3 cellular contexts compared by ENCODE assay signal in the genomic region with DNA sequence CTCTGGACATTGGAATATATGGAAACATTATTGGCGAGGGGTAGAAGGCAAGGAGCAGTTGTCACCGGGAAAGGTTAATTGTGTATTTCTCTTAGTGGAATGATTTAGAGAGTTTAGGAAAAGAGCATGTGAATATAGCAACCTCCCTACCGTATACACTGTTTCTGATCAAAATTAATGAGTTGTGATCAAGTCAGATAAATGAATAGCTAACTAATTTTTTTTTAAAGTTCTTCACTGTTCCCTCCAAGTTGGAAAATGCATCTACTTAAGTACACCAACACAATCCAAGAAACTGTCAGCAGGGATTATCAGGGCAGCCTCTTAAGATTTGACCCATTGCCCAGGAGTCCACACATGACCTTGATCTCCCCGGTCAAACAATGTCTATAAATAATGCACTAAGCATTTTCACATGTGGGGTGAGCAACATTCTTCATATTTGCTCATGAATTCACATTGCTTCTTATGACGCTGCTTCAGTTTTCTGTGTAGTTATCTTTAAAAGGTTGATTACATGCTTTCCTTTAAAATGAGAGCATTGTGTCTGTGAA.
A peak's percentile ranks its signal among the peaks of the same experiment; 100 is the strongest.
TF ChIP-seq lines count a peak whose summit lies in the region.

No MANE protein-coding gene starts in this region.

TF ChIP-seq in liver, 16 proteins besides CTCF, POLR2A, EP300 and RAD21:
- TF ChIP-seq, protein P1, sequence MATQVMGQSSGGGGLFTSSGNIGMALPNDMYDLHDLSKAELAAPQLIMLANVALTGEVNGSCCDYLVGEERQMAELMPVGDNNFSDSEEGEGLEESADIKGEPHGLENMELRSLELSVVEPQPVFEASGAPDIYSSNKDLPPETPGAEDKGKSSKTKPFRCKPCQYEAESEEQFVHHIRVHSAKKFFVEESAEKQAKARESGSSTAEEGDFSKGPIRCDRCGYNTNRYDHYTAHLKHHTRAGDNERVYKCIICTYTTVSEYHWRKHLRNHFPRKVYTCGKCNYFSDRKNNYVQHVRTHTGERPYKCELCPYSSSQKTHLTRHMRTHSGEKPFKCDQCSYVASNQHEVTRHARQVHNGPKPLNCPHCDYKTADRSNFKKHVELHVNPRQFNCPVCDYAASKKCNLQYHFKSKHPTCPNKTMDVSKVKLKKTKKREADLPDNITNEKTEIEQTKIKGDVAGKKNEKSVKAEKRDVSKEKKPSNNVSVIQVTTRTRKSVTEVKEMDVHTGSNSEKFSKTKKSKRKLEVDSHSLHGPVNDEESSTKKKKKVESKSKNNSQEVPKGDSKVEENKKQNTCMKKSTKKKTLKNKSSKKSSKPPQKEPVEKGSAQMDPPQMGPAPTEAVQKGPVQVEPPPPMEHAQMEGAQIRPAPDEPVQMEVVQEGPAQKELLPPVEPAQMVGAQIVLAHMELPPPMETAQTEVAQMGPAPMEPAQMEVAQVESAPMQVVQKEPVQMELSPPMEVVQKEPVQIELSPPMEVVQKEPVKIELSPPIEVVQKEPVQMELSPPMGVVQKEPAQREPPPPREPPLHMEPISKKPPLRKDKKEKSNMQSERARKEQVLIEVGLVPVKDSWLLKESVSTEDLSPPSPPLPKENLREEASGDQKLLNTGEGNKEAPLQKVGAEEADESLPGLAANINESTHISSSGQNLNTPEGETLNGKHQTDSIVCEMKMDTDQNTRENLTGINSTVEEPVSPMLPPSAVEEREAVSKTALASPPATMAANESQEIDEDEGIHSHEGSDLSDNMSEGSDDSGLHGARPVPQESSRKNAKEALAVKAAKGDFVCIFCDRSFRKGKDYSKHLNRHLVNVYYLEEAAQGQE (IDR thresholded peaks at IDR 0.05): no peak
- no peak for TF ChIP-seq HNF4G (IDR thresholded peaks at IDR 0.05)
- no peak for TF ChIP-seq HNF4A (conservative IDR thresholded peaks at IDR 0.05)
- no peak for TF ChIP-seq EGR1 (IDR thresholded peaks at IDR 0.05; ENCODE audit: low read depth in 2 of 2)
- TF ChIP-seq YY1 (IDR thresholded peaks at IDR 0.05): no peak
- peak; percentile 39 for TF ChIP-seq NR2F2 (IDR thresholded peaks at IDR 0.05)
- no peak for TF ChIP-seq FOXA2 (IDR thresholded peaks at IDR 0.05)

TF ChIP-seq in GM12891, 5 proteins besides CTCF, POLR2A, EP300 and RAD21 (continued from another document):
- TF ChIP-seq TAF1 (IDR thresholded peaks at IDR 0.05; ENCODE audit: low read depth, low read length) (no peak), POU2F2 (IDR thresholded peaks at IDR 0.05; ENCODE audit: low read depth, low read length) (no peak), PAX5 (IDR thresholded peaks at IDR 0.05; ENCODE audit: insufficient read depth, low read length, severe bottlenecking) (no peak)

TF ChIP-seq in HepG2, 621 proteins besides CTCF, POLR2A, EP300 and RAD21 (continued from another document):
- TF ChIP-seq, protein P2, sequence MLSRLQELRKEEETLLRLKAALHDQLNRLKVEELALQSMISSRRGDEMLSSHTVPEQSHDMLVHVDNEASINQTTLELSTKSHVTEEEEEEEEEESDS (CRISPR knock-in tag; IDR thresholded peaks at IDR 0.05; ENCODE audit: borderline replicate concordance): no peak
- TF ChIP-seq FOXK1 (CRISPR knock-in tag; IDR thresholded peaks at IDR 0.05; ENCODE audit: borderline replicate concordance, low read depth): no peak
- TF ChIP-seq, protein P3, sequence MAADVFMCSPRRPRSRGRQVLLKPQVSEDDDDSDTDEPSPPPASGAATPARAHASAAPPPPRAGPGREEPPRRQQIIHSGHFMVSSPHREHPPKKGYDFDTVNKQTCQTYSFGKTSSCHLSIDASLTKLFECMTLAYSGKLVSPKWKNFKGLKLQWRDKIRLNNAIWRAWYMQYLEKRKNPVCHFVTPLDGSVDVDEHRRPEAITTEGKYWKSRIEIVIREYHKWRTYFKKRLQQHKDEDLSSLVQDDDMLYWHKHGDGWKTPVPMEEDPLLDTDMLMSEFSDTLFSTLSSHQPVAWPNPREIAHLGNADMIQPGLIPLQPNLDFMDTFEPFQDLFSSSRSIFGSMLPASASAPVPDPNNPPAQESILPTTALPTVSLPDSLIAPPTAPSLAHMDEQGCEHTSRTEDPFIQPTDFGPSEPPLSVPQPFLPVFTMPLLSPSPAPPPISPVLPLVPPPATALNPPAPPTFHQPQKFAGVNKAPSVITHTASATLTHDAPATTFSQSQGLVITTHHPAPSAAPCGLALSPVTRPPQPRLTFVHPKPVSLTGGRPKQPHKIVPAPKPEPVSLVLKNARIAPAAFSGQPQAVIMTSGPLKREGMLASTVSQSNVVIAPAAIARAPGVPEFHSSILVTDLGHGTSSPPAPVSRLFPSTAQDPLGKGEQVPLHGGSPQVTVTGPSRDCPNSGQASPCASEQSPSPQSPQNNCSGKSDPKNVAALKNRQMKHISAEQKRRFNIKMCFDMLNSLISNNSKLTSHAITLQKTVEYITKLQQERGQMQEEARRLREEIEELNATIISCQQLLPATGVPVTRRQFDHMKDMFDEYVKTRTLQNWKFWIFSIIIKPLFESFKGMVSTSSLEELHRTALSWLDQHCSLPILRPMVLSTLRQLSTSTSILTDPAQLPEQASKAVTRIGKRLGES (CRISPR knock-in tag; IDR thresholded peaks at IDR 0.05; ENCODE audit: borderline replicate concordance): no peak
- TF ChIP-seq ZEB1 (IDR thresholded peaks at IDR 0.05; ENCODE audit: insufficient replicate concordance, low read depth): no peak
- no peak for TF ChIP-seq ZNF572 (CRISPR knock-in tag; IDR thresholded peaks at IDR 0.05)
- no peak for TF ChIP-seq HIVEP1 (CRISPR knock-in tag; IDR thresholded peaks at IDR 0.05)
- no peak for TF ChIP-seq KDM4B (CRISPR knock-in tag; IDR thresholded peaks at IDR 0.05)
- TF ChIP-seq KLF11 (CRISPR knock-in tag; IDR thresholded peaks at IDR 0.05): no peak
- TF ChIP-seq ZBTB7B (CRISPR knock-in tag; IDR thresholded peaks at IDR 0.05): no peak
- TF ChIP-seq, protein P4, sequence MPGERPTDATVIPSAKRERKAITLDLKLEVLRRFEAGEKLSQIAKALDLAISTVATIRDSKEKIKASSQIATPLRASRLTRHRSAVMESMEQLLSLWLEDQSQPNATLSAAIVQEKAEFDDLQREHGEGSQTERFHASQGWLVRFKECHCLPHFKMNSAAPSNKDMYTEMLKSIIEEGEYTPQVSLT (CRISPR knock-in tag; IDR thresholded peaks at IDR 0.05; ENCODE audit: borderline replicate concordance, low read depth): no peak
- TF ChIP-seq ZNF460 (CRISPR knock-in tag; IDR thresholded peaks at IDR 0.05; ENCODE audit: borderline replicate concordance): no peak
- no peak for TF ChIP-seq SMAD3 (CRISPR knock-in tag; IDR thresholded peaks at IDR 0.05)
- no peak for TF ChIP-seq ZNF33A (CRISPR knock-in tag; IDR thresholded peaks at IDR 0.05; ENCODE audit: borderline replicate concordance)
- TF ChIP-seq, protein P5, sequence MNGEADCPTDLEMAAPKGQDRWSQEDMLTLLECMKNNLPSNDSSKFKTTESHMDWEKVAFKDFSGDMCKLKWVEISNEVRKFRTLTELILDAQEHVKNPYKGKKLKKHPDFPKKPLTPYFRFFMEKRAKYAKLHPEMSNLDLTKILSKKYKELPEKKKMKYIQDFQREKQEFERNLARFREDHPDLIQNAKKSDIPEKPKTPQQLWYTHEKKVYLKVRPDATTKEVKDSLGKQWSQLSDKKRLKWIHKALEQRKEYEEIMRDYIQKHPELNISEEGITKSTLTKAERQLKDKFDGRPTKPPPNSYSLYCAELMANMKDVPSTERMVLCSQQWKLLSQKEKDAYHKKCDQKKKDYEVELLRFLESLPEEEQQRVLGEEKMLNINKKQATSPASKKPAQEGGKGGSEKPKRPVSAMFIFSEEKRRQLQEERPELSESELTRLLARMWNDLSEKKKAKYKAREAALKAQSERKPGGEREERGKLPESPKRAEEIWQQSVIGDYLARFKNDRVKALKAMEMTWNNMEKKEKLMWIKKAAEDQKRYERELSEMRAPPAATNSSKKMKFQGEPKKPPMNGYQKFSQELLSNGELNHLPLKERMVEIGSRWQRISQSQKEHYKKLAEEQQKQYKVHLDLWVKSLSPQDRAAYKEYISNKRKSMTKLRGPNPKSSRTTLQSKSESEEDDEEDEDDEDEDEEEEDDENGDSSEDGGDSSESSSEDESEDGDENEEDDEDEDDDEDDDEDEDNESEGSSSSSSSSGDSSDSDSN (CRISPR knock-in tag; IDR thresholded peaks at IDR 0.05): no peak
- TF ChIP-seq SATB2 (CRISPR knock-in tag; IDR thresholded peaks at IDR 0.05): no peak
- TF ChIP-seq, protein P6, sequence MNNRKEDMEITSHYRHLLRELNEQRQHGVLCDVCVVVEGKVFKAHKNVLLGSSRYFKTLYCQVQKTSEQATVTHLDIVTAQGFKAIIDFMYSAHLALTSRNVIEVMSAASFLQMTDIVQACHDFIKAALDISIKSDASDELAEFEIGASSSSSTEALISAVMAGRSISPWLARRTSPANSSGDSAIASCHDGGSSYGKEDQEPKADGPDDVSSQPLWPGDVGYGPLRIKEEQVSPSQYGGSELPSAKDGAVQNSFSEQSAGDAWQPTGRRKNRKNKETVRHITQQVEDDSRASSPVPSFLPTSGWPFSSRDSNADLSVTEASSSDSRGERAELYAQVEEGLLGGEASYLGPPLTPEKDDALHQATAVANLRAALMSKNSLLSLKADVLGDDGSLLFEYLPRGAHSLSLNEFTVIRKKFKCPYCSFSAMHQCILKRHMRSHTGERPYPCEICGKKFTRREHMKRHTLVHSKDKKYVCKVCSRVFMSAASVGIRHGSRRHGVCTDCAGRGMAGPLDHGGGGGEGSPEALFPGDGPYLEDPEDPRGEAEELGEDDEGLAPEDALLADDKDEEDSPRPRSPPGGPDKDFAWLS (CRISPR knock-in tag; IDR thresholded peaks at IDR 0.05; ENCODE audit: borderline replicate concordance): no peak
- TF ChIP-seq, protein P7, sequence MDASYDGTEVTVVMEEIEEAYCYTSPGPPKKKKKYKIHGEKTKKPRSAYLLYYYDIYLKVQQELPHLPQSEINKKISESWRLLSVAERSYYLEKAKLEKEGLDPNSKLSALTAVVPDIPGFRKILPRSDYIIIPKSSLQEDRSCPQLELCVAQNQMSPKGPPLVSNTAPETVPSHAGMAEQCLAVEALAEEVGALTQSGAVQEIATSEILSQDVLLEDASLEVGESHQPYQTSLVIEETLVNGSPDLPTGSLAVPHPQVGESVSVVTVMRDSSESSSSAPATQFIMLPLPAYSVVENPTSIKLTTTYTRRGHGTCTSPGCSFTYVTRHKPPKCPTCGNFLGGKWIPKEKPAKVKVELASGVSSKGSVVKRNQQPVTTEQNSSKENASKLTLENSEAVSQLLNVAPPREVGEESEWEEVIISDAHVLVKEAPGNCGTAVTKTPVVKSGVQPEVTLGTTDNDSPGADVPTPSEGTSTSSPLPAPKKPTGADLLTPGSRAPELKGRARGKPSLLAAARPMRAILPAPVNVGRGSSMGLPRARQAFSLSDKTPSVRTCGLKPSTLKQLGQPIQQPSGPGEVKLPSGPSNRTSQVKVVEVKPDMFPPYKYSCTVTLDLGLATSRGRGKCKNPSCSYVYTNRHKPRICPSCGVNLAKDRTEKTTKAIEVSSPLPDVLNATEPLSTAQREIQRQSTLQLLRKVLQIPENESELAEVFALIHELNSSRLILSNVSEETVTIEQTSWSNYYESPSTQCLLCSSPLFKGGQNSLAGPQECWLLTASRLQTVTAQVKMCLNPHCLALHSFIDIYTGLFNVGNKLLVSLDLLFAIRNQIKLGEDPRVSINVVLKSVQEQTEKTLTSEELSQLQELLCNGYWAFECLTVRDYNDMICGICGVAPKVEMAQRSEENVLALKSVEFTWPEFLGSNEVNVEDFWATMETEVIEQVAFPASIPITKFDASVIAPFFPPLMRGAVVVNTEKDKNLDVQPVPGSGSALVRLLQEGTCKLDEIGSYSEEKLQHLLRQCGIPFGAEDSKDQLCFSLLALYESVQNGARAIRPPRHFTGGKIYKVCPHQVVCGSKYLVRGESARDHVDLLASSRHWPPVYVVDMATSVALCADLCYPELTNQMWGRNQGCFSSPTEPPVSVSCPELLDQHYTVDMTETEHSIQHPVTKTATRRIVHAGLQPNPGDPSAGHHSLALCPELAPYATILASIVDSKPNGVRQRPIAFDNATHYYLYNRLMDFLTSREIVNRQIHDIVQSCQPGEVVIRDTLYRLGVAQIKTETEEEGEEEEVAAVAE (CRISPR knock-in tag; IDR thresholded peaks at IDR 0.05; ENCODE audit: borderline replicate concordance): no peak
- TF ChIP-seq, protein P8, sequence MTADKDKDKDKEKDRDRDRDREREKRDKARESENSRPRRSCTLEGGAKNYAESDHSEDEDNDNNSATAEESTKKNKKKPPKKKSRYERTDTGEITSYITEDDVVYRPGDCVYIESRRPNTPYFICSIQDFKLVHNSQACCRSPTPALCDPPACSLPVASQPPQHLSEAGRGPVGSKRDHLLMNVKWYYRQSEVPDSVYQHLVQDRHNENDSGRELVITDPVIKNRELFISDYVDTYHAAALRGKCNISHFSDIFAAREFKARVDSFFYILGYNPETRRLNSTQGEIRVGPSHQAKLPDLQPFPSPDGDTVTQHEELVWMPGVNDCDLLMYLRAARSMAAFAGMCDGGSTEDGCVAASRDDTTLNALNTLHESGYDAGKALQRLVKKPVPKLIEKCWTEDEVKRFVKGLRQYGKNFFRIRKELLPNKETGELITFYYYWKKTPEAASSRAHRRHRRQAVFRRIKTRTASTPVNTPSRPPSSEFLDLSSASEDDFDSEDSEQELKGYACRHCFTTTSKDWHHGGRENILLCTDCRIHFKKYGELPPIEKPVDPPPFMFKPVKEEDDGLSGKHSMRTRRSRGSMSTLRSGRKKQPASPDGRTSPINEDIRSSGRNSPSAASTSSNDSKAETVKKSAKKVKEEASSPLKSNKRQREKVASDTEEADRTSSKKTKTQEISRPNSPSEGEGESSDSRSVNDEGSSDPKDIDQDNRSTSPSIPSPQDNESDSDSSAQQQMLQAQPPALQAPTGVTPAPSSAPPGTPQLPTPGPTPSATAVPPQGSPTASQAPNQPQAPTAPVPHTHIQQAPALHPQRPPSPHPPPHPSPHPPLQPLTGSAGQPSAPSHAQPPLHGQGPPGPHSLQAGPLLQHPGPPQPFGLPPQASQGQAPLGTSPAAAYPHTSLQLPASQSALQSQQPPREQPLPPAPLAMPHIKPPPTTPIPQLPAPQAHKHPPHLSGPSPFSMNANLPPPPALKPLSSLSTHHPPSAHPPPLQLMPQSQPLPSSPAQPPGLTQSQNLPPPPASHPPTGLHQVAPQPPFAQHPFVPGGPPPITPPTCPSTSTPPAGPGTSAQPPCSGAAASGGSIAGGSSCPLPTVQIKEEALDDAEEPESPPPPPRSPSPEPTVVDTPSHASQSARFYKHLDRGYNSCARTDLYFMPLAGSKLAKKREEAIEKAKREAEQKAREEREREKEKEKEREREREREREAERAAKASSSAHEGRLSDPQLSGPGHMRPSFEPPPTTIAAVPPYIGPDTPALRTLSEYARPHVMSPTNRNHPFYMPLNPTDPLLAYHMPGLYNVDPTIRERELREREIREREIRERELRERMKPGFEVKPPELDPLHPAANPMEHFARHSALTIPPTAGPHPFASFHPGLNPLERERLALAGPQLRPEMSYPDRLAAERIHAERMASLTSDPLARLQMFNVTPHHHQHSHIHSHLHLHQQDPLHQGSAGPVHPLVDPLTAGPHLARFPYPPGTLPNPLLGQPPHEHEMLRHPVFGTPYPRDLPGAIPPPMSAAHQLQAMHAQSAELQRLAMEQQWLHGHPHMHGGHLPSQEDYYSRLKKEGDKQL (CRISPR knock-in tag; IDR thresholded peaks at IDR 0.05; ENCODE audit: low read depth): no peak
TF ChIP-seq in HepG2: peak in this region for 0.
